Comparison of ENCODE assay signal across 1 cellular context in the genomic region with DNA sequence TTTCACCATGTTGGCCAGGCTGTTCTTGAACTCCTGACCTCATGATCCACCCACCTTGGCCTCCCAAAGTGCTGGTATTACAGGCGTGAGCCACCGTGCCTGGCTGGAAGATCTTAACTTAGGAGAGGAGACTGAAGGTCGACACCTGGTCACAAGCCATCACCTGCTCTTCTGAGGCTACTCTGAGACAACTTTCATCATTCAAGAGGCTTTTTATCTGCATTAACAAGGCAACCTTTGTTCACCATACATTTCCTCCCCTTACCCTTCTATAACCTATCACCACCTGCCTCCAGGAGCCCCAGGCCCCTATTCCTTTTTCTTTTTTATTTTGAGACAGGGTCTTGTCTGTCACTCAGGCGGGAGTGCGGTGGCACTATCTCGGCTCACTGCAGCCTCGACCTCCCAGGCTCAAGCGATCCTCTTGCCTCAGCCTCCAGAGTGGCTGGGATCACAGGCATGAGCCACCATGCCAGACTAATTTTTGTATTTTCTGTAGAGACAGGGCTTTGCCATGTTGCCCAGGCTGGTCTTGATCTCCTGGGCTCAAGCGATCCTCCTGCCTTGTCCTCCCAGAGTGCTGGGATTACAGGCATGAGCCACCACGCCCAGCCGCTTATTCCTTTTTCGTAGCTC.
TF ChIP-seq lines count a peak whose summit lies in the region.

No MANE protein-coding gene starts in this region.

TF ChIP-seq in H1, 55 proteins besides CTCF, POLR2A, EP300 and RAD21:
- TF ChIP-seq CBX8 (IDR thresholded peaks at IDR 0.05; ENCODE audit: borderline replicate concordance, low read depth, low read length), result no peak
